ENCODE assay signal across 12 cellular contexts in genomic region chr14:101365329-101366158, GRCh38.
A peak's percentile ranks its signal among the peaks of the same experiment; 100 is the strongest.
DNase-seq lines count a peak whose midpoint lies in the region; ATAC-seq, FAIRE-seq and TF ChIP-seq lines count a peak whose summit lies in the region.
"Had no signal": no experiment of that assay in that cellular context is flagged by ENCODE, and none has a peak within 500 bp of the region (broad histone marks: within the 10 kb centered on the region; RNA-seq: fewer than 3 reads in every experiment).

No MANE protein-coding gene starts in this region.

- H4K20me1 ChIP-seq in GM23338 (replicated peaks; ENCODE audit: insufficient read depth) = no peaks in the 10 kb centered on the region

- no peaks in the 10 kb centered on the region for H3K36me3 ChIP-seq in GM23338 (ENCODE audit: insufficient read depth)
- no peaks in the 10 kb centered on the region for H3K36me3 ChIP-seq in bronchial epithelial cell (ENCODE audit: control insufficient read depth, insufficient read depth, low read length)
- no peaks in the 10 kb centered on the region for H3K36me3 ChIP-seq in thoracic aorta
- H3K36me3 ChIP-seq: neutrophil had no signal

- peaks cover 3% of the 10 kb centered on the region; the same call in 1 of the 3 replicates for H3K36me3 Mint-ChIP-seq in GM23338 (ENCODE audit: low read depth)
- peaks cover 0 to 13% of the 10 kb centered on the region in 2 donors for H3K36me3 Mint-ChIP-seq in naive B cell
- H3K36me3 Mint-ChIP-seq: CD4-positive, alpha-beta memory T cell had no signal

- DNase-seq in GM23338 (ENCODE audit: low spot score) (no peak), bronchial epithelial cell (ENCODE audit: low read depth) (no peak), naive B cell (no peak), thoracic aorta (ENCODE audit: low spot score) (no peak), A172 (ENCODE audit: low spot score) (no peak), dedifferentiated amniotic fluid mesenchymal stem cell (ENCODE audit: extremely low spot score) (no peak)
- DNase-seq in activated naive CD4-positive, alpha-beta T cell (lab: John Stamatoyannopoulos, UW) = no peak
- DNase-seq: CD4-positive, alpha-beta memory T cell; IMR-90 had no signal

- H2AFZ ChIP-seq in GM23338 = no peak overlapping the region

- H3K27me3 ChIP-seq in GM23338 (ENCODE audit: insufficient read depth) = no peaks in the 10 kb centered on the region
- H3K27me3 ChIP-seq in bronchial epithelial cell (ENCODE audit: control insufficient read depth, insufficient read depth, low read length) = no peaks in the 10 kb centered on the region
- no peaks in the 10 kb centered on the region for H3K27me3 ChIP-seq in thoracic aorta (replicated peaks; ENCODE audit: insufficient read depth)

- H3K9me3 ChIP-seq in thoracic aorta = no peaks in the 10 kb centered on the region
- H3K9me3 ChIP-seq: neutrophil had no signal

- peak; percentile 23 for FAIRE-seq in bronchial epithelial cell (lab: Jason Lieb, UNC)
- FAIRE-seq: keratinocyte had no signal

- ATAC-seq in GM23338 (peak; percentile 23; the same call in 2 of the 3 replicates), naive B cell (ENCODE audit: low read depth in 2 of 2) (peak; percentile 2 to 7), thoracic aorta (ENCODE audit: insufficient number of reproducible peaks, low FRiP score, low read depth) (no peak), GM18511 (IDR thresholded peaks at IDR 0.05; ENCODE audit: unreplicated experiment) (no peak)

- H3K4me1 Mint-ChIP-seq in GM23338 (peaks cover 15% of the 10 kb centered on the region), naive B cell (peaks cover 38 to 57% (median 47%) of the 10 kb centered on the region in 3 donors)
- H3K4me1 Mint-ChIP-seq: CD4-positive, alpha-beta memory T cell had no signal

- H3K4me3 ChIP-seq in GM23338 = no peak overlapping the region
- no peak overlapping the region for H3K4me3 ChIP-seq in bronchial epithelial cell (ENCODE audit: low read depth, low read length)
- H3K4me3 ChIP-seq in thoracic aorta = peak overlapping the region; percentile 51

- no peak overlapping the region for H3K4me2 ChIP-seq in GM23338

- H3K79me2 ChIP-seq in GM23338 (replicated peaks; ENCODE audit: insufficient read depth) = no peaks in the 10 kb centered on the region

- no peak overlapping the region for H3K27ac Mint-ChIP-seq in GM23338
- H3K27ac Mint-ChIP-seq in naive B cell = peak overlapping the region in 1 of 6 donors; percentile 44
- H3K27ac Mint-ChIP-seq: CD4-positive, alpha-beta memory T cell had no signal

- TF ChIP-seq CTCF in GM23338 (conservative IDR thresholded peaks at IDR 0.05; ENCODE audit: low read depth in 2 of 2) (no peak), bronchial epithelial cell (IDR thresholded peaks at IDR 0.05; ENCODE audit: insufficient read depth, low read length, severe bottlenecking) (no peak), thoracic aorta (IDR thresholded peaks at IDR 0.05) (no peak)

- H3K9me2 ChIP-seq in GM23338 (ENCODE audit: insufficient read depth) = no peaks in the 10 kb centered on the region

- H3K27ac ChIP-seq in GM23338 (ENCODE audit: low read depth) (no peak overlapping the region), thoracic aorta (peak overlapping the region; percentile 48 to 74)
- H3K27ac ChIP-seq: neutrophil had no signal

- H3K9me3 Mint-ChIP-seq in GM23338 (no peaks in the 10 kb centered on the region; the same call in 1 of the 3 replicates), naive B cell (peaks cover 0 to 6% (median 2%) of the 10 kb centered on the region in 7 donors)

- H3K4me1 ChIP-seq in GM23338 (ENCODE audit: insufficient read depth) = no peaks in the 10 kb centered on the region
- H3K4me1 ChIP-seq in thoracic aorta (ENCODE audit: control insufficient read depth in 1 of 2, low read depth in 2 of 2) = peaks cover 5 to 23% of the 10 kb centered on the region in 2 donors

- H3K4me3 Mint-ChIP-seq in GM23338 (no peak overlapping the region), naive B cell (peak overlapping the region in 1 of 8 donors; percentile 6)
- H3K4me3 Mint-ChIP-seq: CD4-positive, alpha-beta memory T cell had no signal

- H3K27me3 Mint-ChIP-seq in GM23338 (ENCODE audit: insufficient read depth, low read depth, poor library complexity) (peaks cover 8% of the 10 kb centered on the region), naive B cell (peaks cover 7 to 15% (median 11%) of the 10 kb centered on the region in 3 donors)

- H3F3A ChIP-seq in GM23338 (replicated peaks; ENCODE audit: low read depth) = no peaks in the 10 kb centered on the region

TF ChIP-seq in GM23338, 12 proteins besides CTCF, POLR2A, EP300 and RAD21 (continues in another document):
- TF ChIP-seq, protein P1, sequence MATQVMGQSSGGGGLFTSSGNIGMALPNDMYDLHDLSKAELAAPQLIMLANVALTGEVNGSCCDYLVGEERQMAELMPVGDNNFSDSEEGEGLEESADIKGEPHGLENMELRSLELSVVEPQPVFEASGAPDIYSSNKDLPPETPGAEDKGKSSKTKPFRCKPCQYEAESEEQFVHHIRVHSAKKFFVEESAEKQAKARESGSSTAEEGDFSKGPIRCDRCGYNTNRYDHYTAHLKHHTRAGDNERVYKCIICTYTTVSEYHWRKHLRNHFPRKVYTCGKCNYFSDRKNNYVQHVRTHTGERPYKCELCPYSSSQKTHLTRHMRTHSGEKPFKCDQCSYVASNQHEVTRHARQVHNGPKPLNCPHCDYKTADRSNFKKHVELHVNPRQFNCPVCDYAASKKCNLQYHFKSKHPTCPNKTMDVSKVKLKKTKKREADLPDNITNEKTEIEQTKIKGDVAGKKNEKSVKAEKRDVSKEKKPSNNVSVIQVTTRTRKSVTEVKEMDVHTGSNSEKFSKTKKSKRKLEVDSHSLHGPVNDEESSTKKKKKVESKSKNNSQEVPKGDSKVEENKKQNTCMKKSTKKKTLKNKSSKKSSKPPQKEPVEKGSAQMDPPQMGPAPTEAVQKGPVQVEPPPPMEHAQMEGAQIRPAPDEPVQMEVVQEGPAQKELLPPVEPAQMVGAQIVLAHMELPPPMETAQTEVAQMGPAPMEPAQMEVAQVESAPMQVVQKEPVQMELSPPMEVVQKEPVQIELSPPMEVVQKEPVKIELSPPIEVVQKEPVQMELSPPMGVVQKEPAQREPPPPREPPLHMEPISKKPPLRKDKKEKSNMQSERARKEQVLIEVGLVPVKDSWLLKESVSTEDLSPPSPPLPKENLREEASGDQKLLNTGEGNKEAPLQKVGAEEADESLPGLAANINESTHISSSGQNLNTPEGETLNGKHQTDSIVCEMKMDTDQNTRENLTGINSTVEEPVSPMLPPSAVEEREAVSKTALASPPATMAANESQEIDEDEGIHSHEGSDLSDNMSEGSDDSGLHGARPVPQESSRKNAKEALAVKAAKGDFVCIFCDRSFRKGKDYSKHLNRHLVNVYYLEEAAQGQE (IDR thresholded peaks at IDR 0.05; ENCODE audit: unreplicated experiment) = no peak
- TF ChIP-seq ZNF331 (CRISPR knock-in tag; IDR thresholded peaks at IDR 0.05; ENCODE audit: low read depth) (no peak), CREB1 (CRISPR knock-in tag; IDR thresholded peaks at IDR 0.05; ENCODE audit: low read depth) (no peak), ZNF114 (CRISPR knock-in tag; IDR thresholded peaks at IDR 0.05) (no peak), JUNB (IDR thresholded peaks at IDR 0.05; ENCODE audit: unreplicated experiment) (no peak), POLR2AphosphoS5 (IDR thresholded peaks at IDR 0.05; ENCODE audit: low read depth) (no peak)

Comparison
In these comparisons a context has a peak if more than half of its experiments do, and no peak if none do; other contexts are left out.
1. ATAC-seq: peak in GM23338 (single experiment) and naive B cell (2 of 2); none in thoracic aorta (single experiment) and GM18511 (single experiment).